12 cellular contexts compared by ENCODE assay signal in genomic region chr7:504221-505081, GRCh38. TPM values are rescaled to one million over a fixed set of nuclear protein-coding genes. Genes with fewer than 3 reads are reported as not detected.
DNase-seq lines count a peak whose midpoint lies in the region; ATAC-seq and TF ChIP-seq lines count a peak whose summit lies in the region.
"Had no signal": no experiment of that assay in that cellular context is flagged by ENCODE, and none has a peak within 500 bp of the region (broad histone marks: within the 10 kb centered on the region; RNA-seq: fewer than 3 reads in every experiment).

No MANE protein-coding gene starts in this region.

- intact Hi-C loops in mucosa of descending colon (cut with DNase I, micrococcal nuclease) (loop anchor here (10.0 kb wide), 2 partner anchors 170 to 180 kb away; no protein-coding TSS in a partner anchor), thyroid gland (cut with DNase I) (loop anchor here (10.0 kb wide), 1 partner anchor 110 kb away; no protein-coding TSS in a partner anchor)

- H3K27me3 ChIP-seq in gastroesophageal sphincter (no peaks in the 10 kb centered on the region), thoracic aorta (replicated peaks; ENCODE audit: insufficient read depth) (no peaks in the 10 kb centered on the region), thyroid gland (no peaks in the 10 kb centered on the region)

- H3K4me3 ChIP-seq in gastroesophageal sphincter (no peak overlapping the region), mucosa of descending colon (no peak overlapping the region), thoracic aorta (peak overlapping the region; percentile 20), thyroid gland (replicated peaks in 1 of 3) (no peak overlapping the region)

- no peak for TF ChIP-seq EP300 in gastroesophageal sphincter (IDR thresholded peaks at IDR 0.05)

- H3K36me3 ChIP-seq in gastroesophageal sphincter (peaks cover 0 to 93% of the 10 kb centered on the region in 2 donors), mucosa of descending colon (ENCODE audit: low read depth) (no peaks in the 10 kb centered on the region), thoracic aorta (peaks cover 52% of the 10 kb centered on the region), thyroid gland (peaks cover 2 to 6% of the 10 kb centered on the region in 2 donors)

- H3K9me3 ChIP-seq in gastroesophageal sphincter (no peaks in the 10 kb centered on the region), mucosa of descending colon (no peaks in the 10 kb centered on the region), thoracic aorta (no peaks in the 10 kb centered on the region), thyroid gland (no peaks in the 10 kb centered on the region)

- no peak for TF ChIP-seq POLR2A in gastroesophageal sphincter (IDR thresholded peaks at IDR 0.05)
- TF ChIP-seq POLR2A in thyroid gland (IDR thresholded peaks at IDR 0.05): no peak

- TF ChIP-seq CTCF in gastroesophageal sphincter (IDR thresholded peaks at IDR 0.05): no peak
- TF ChIP-seq CTCF in mucosa of descending colon (IDR thresholded peaks at IDR 0.05): no peak
- no peak for TF ChIP-seq CTCF in thoracic aorta (IDR thresholded peaks at IDR 0.05)
- TF ChIP-seq CTCF in thyroid gland (IDR thresholded peaks at IDR 0.05): no peak

- peaks cover 0 to 48% (median 6%) of the 10 kb centered on the region in 3 donors for H3K4me1 ChIP-seq in gastroesophageal sphincter
- H3K4me1 ChIP-seq in mucosa of descending colon (ENCODE audit: low read depth): peaks cover 37% of the 10 kb centered on the region
- H3K4me1 ChIP-seq in thoracic aorta (ENCODE audit: control insufficient read depth in 1 of 2, low read depth in 2 of 2): peaks cover 37 to 77% of the 10 kb centered on the region in 2 donors
- no peaks in the 10 kb centered on the region for H3K4me1 ChIP-seq in thyroid gland

- DNase-seq in SW480 (ENCODE audit: low spot score) (peak; percentile 49), mucosa of descending colon (peak; percentile 58 to 77 (median 74)), thoracic aorta (ENCODE audit: low spot score) (no peak), thyroid gland (no peak), G401 (ENCODE audit: low spot score) (no peak)
- DNase-seq: activated CD8-positive, alpha-beta memory T cell treated with anti-CD3 and anti-CD28 coated beads for 24 hours; NCI-H1092 treated with DMSO at 0.1 percent for 48 hours; nucleus accumbens; stimulated activated CD4-positive, alpha-beta T cell treated with anti-CD3 and anti-CD28 coated beads, Interleukin-1b, Interleukin-23, amount 100 ng/mL, for 48 hours; T1000 had no signal

- in situ Hi-C loops in G401 (cut with HindIII; ENCODE audit: low sequenced_read_pairs): no loop called here

- 60 to 83% methylated on average over 2 to 13 of the region's 34 CpGs for WGBS in gastroesophageal sphincter (ENCODE audit: low coverage in 1 of 2), 2 donors
- 90 to 93% methylated on average over 28 to 32 of the region's 34 CpGs for WGBS in thyroid gland, 2 donors

- peak overlapping the region in 3 of 4 donors; percentile 56 to 70 (median 61) for H3K27ac ChIP-seq in gastroesophageal sphincter
- peak overlapping the region; percentile 46 to 74 for H3K27ac ChIP-seq in thoracic aorta
- no peak overlapping the region for H3K27ac ChIP-seq in thyroid gland

- ATAC-seq in gastroesophageal sphincter (no peak), mucosa of descending colon (peak; percentile 65), thoracic aorta (ENCODE audit: insufficient number of reproducible peaks, low FRiP score, low read depth) (no peak), HG03460 (IDR thresholded peaks at IDR 0.05; ENCODE audit: unreplicated experiment) (no peak)

RNA-seq across cellular contexts. Expression of gene PDGFA, which starts 15.2 kb away (rescaled TPM):
- total RNA-seq in gastroesophageal sphincter (100 to 1,000 TPM in 2 of 4 donors, 10 to 100 TPM in 2; 66.0 to 162 (median 120) TPM), mucosa of descending colon (10 to 100 TPM; 52.7 to 63.0 (median 57.5) TPM), thoracic aorta (100 to 1,000 TPM; 175 to 219 TPM), thyroid gland (10 to 100 TPM in 2 of 4 donors, 1 to 10 TPM in 2; 6.6 to 20.0 (median 10.8) TPM)
- total RNA-seq in G401 (2014; rRNA removed; shearing (Covaris generic)): 0.34 and 2.6 TPM in 2 replicates

Comparison
In these comparisons a context has a peak if more than half of its experiments do, and no peak if none do; other contexts are left out.
1. DNase-seq: peak in SW480 (single experiment) and mucosa of descending colon (3 of 3); none in thoracic aorta (single experiment), thyroid gland (0 of 2) and G401 (single experiment).
2. H3K27ac ChIP-seq: peak in gastroesophageal sphincter (3 of 4) and thoracic aorta (2 of 2); none in thyroid gland (0 of 3).